Comparison of ENCODE assay signal across 28 cellular contexts in the genomic region with DNA sequence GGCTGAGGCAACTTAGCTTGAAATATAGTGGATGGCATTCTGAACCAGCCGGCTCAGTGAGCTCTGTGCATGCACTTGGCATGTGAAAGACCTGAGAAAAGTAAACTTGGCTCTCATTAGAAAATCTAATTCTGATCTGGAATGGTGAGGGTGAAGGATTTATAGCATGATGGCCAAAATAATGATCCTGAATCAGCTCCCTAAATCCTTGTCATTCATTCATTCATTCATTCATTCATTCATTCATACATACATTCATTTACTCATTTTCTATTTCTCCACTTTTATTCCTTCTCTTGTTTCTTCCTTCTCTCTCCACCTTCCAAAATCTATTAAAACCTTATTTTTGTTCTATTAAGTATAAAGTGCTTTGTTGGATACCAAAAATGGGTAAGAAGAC.
"Had no signal": no experiment of that assay in that cellular context is flagged by ENCODE, and none has a peak within 500 bp of the region (broad histone marks: within the 10 kb centered on the region; RNA-seq: fewer than 3 reads in every experiment).

No MANE protein-coding gene starts in this region.

- H3K9me3 Mint-ChIP-seq: dendritic cell treated with granulocyte-macrophage colony-stimulating factor and Interleukin-4, amounts not matched to agents 40 ng/mL and 50 ng/mL, for 4 days; endodermal cell had no signal

- FAIRE-seq: colon, endometrium, endothelial cell of umbilical vein, frontal cortex had no signal

- H3K4me1 ChIP-seq: colonic mucosa, esophagus muscularis mucosa, foreskin keratinocyte, gastrocnemius medialis, gastroesophageal sphincter had no signal

- H3K27ac ChIP-seq: colonic mucosa, coronary artery, dorsolateral prefrontal cortex, epithelial cell of prostate, esophagus muscularis mucosa, esophagus squamous epithelium, foreskin keratinocyte, gastrocnemius medialis, gastroesophageal sphincter, heart left ventricle, heart right ventricle had no signal

- DNase-seq: colonic mucosa; cortex of kidney; dermis blood vessel endothelial cell; dorsolateral prefrontal cortex; effector CD4-positive, alpha-beta T cell; effector CD8-positive, alpha-beta T cell; effector memory CD4-positive, alpha-beta T cell; effector memory CD8-positive, alpha-beta T cell; endodermal cell; erythroblast; esophagus squamous epithelium; foreskin fibroblast; foreskin keratinocyte; foreskin melanocyte; gastrocnemius medialis; glutamatergic neuron; heart left ventricle; heart right ventricle had no signal

- H3K9me3 ChIP-seq: colonic mucosa, esophagus muscularis mucosa, esophagus squamous epithelium, gastrocnemius medialis, gastroesophageal sphincter, heart left ventricle, heart right ventricle had no signal

- H3K27me3 ChIP-seq: colonic mucosa, esophagus muscularis mucosa, esophagus squamous epithelium, gastrocnemius medialis, gastroesophageal sphincter had no signal

- H3K4me3 Mint-ChIP-seq: dendritic cell treated with granulocyte-macrophage colony-stimulating factor and Interleukin-4, amounts not matched to agents 40 ng/mL and 50 ng/mL, for 4 days; effector memory CD8-positive, alpha-beta T cell; endodermal cell had no signal

- H3K4me3 ChIP-seq: colonic mucosa, coronary artery, dorsolateral prefrontal cortex, esophagus muscularis mucosa, esophagus squamous epithelium, gastrocnemius medialis, gastroesophageal sphincter, heart left ventricle, heart right ventricle had no signal

- H3K36me3 ChIP-seq: colonic mucosa, esophagus muscularis mucosa, esophagus squamous epithelium, gastrocnemius medialis, gastroesophageal sphincter, heart left ventricle, heart right ventricle had no signal

- H3K27me3 Mint-ChIP-seq: dendritic cell treated with granulocyte-macrophage colony-stimulating factor and Interleukin-4, amounts not matched to agents 40 ng/mL and 50 ng/mL, for 4 days; effector memory CD8-positive, alpha-beta T cell had no signal

- ATAC-seq: effector memory CD8-positive, alpha-beta T cell; esophagus mucosa; foreskin keratinocyte; gastrocnemius medialis; gastroesophageal sphincter; heart left ventricle; heart right ventricle had no signal

- H3K27ac Mint-ChIP-seq: dendritic cell treated with granulocyte-macrophage colony-stimulating factor and Interleukin-4, amounts not matched to agents 40 ng/mL and 50 ng/mL, for 4 days; effector memory CD8-positive, alpha-beta T cell; endodermal cell had no signal

- H3K4me1 Mint-ChIP-seq: endodermal cell had no signal
